Comparison of ENCODE assay signal across 1 cellular context in genomic region chr10:104256335-104257080, GRCh38.
A peak's percentile ranks its signal among the peaks of the same experiment; 100 is the strongest.
TF ChIP-seq lines count a peak whose summit lies in the region.

No MANE protein-coding gene starts in this region.

TF ChIP-seq in HepG2, 621 proteins besides CTCF, POLR2A, EP300 and RAD21 (continued from another document and continues in another):
- TF ChIP-seq ZNF510 (CRISPR knock-in tag; IDR thresholded peaks at IDR 0.05; ENCODE audit: low read depth) (no peak), MIER2 (CRISPR knock-in tag; IDR thresholded peaks at IDR 0.05) (no peak), NKX3-1 (CRISPR knock-in tag; IDR thresholded peaks at IDR 0.05) (no peak), ZEB1 (IDR thresholded peaks at IDR 0.05; ENCODE audit: insufficient replicate concordance, low read depth) (no peak), MAFG (CRISPR knock-in tag; IDR thresholded peaks at IDR 0.05) (no peak), NRL (CRISPR knock-in tag; IDR thresholded peaks at IDR 0.05; ENCODE audit: borderline replicate concordance) (no peak), THRA (CRISPR knock-in tag; IDR thresholded peaks at IDR 0.05; ENCODE audit: borderline replicate concordance) (no peak), SRSF1 (optimal IDR thresholded peaks at IDR 0.05; ENCODE audit: low read depth, low read length) (no peak), FOXP4 (CRISPR knock-in tag; IDR thresholded peaks at IDR 0.05) (peak; percentile 66), KLF13 (CRISPR knock-in tag; IDR thresholded peaks at IDR 0.05) (no peak), ZNF329 (CRISPR knock-in tag; IDR thresholded peaks at IDR 0.05; ENCODE audit: low read depth) (no peak), HNRNPL (IDR thresholded peaks at IDR 0.05; ENCODE audit: low read depth, low read length) (no peak), ZNF710 (CRISPR knock-in tag; IDR thresholded peaks at IDR 0.05; ENCODE audit: borderline replicate concordance) (no peak), ZBTB20 (CRISPR knock-in tag; IDR thresholded peaks at IDR 0.05; ENCODE audit: borderline replicate concordance, low read depth) (no peak), MXI1 (IDR thresholded peaks at IDR 0.05; ENCODE audit: borderline replicate concordance, low read depth, low read length) (no peak; the same call in 2 of the 3 replicates), PRDM15 (CRISPR knock-in tag; IDR thresholded peaks at IDR 0.05) (no peak), THAP9 (CRISPR knock-in tag; IDR thresholded peaks at IDR 0.05; ENCODE audit: borderline replicate concordance) (no peak), NR2F1 (CRISPR knock-in tag; IDR thresholded peaks at IDR 0.05) (peak in 1 of 2 experiments; percentile 13; a peak in 1 of 4 replicates), LCORL (IDR thresholded peaks at IDR 0.05) (peak; percentile 85), LCORL (CRISPR knock-in tag; IDR thresholded peaks at IDR 0.05) (peak; percentile 40; the same call in 1 of the 2 replicates), ZSCAN12 (CRISPR knock-in tag; IDR thresholded peaks at IDR 0.05) (no peak), PHF21A (CRISPR knock-in tag; IDR thresholded peaks at IDR 0.05) (peak; percentile 20; the same call in 1 of the 2 replicates), NFIC (IDR thresholded peaks at IDR 0.05; ENCODE audit: low read length) (peak; percentile 73), MEF2D (CRISPR knock-in tag; IDR thresholded peaks at IDR 0.05) (no peak), ZNF496 (CRISPR knock-in tag; IDR thresholded peaks at IDR 0.05; ENCODE audit: insufficient replicate concordance) (no peak), PRDM10 (CRISPR knock-in tag; IDR thresholded peaks at IDR 0.05; ENCODE audit: low read depth) (no peak), MBD4 (IDR thresholded peaks at IDR 0.05; ENCODE audit: borderline replicate concordance, low read length) (no peak), ZNF777 (CRISPR knock-in tag; IDR thresholded peaks at IDR 0.05) (no peak), SNAI1 (CRISPR knock-in tag; IDR thresholded peaks at IDR 0.05; ENCODE audit: borderline replicate concordance) (no peak), ZNF318 (CRISPR knock-in tag; IDR thresholded peaks at IDR 0.05) (no peak), ZSCAN25 (CRISPR knock-in tag; IDR thresholded peaks at IDR 0.05) (no peak), KMT2B (CRISPR knock-in tag; IDR thresholded peaks at IDR 0.05) (no peak), HDAC1 (CRISPR knock-in tag; IDR thresholded peaks at IDR 0.05) (0 out of 2 replicates have a peak, but pooled peaks have one; percentile 23)
